ENCODE assay signal across 1 cellular context in genomic region chr22:38753894-38754246, GRCh38.
TF ChIP-seq lines count a peak whose summit lies in the region.

No MANE protein-coding gene starts in this region.

TF ChIP-seq in H1, 55 proteins besides CTCF, POLR2A, EP300 and RAD21:
- no peak for TF ChIP-seq RFX5 (IDR thresholded peaks at IDR 0.05; ENCODE audit: borderline replicate concordance, low read depth, low read length)
- TF ChIP-seq JUN (IDR thresholded peaks at IDR 0.05; ENCODE audit: low read depth, low read length) = no peak
- no peak for TF ChIP-seq HDAC2 (IDR thresholded peaks at IDR 0.05; ENCODE audit: borderline replicate concordance in 1 of 2, low read depth in 2 of 2, low read length in 2 of 2)
- TF ChIP-seq, protein P1, sequence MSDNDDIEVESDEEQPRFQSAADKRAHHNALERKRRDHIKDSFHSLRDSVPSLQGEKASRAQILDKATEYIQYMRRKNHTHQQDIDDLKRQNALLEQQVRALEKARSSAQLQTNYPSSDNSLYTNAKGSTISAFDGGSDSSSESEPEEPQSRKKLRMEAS (IDR thresholded peaks at IDR 0.05) = no peak
- TF ChIP-seq TBP (IDR thresholded peaks at IDR 0.05; ENCODE audit: low read depth, low read length) = no peak
